In the genomic region with DNA sequence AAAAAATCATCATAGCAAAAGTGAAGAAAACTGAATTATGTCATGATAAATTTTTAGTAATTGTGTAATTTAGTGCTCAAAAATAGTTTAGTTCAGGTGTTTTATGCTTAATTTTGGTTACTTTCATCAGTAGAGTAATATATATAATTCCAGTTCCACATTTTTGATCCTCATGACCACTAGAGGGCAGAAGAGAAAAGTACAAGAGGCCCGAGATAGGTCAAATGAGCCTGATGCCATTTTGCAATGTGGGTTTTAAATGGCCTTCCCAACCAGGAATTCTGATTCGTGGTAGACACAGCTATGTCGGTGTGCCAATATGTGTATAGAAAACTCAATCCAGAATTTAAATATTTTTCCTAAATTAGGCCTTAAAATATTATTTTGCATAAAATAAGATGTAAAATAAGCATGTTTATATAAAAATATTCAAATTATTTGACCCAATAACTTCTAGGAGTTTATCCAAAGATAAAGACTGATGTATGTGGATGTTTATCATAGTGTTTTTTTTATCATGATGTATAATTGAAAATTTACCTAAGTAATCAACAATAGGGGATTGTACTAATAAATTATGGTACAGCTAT, we compare ENCODE assay signal across 8 cellular contexts.
A peak's percentile ranks its signal among the peaks of the same experiment; 100 is the strongest.
DNase-seq lines count a peak whose midpoint lies in the region; ATAC-seq and TF ChIP-seq lines count a peak whose summit lies in the region.

No MANE protein-coding gene starts in this region.

- H2AFZ ChIP-seq in PC-9: no peak overlapping the region

- in situ Hi-C loops in KBM-7 (cut with MboI; ENCODE audit: low pct_unique_long_range_greater_than_20kb, low sequenced_read_pairs): no loop called here

- no peaks in the 10 kb centered on the region for H3K36me3 ChIP-seq in PC-9 (ENCODE audit: low read depth)
- H3K36me3 ChIP-seq in lower lobe of right lung: no peaks in the 10 kb centered on the region

- CTCF ChIA-PET in activated naive CD4-positive, alpha-beta T cell treated with anti-CD3 and anti-CD28 coated beads for 36 hours (lab: Charles Lee): interaction anchor here (0.5 to 2.0 kb wide), 11 partner anchors 17 to 333 kb away, joined by 3 to 17 read pairs (median 4); no protein-coding TSS in a partner anchor
- CTCF ChIA-PET in PC-9 (lab: Charles Lee): no interaction called here

- no peaks in the 10 kb centered on the region for H3K4me1 Mint-ChIP-seq in activated naive CD4-positive, alpha-beta T cell treated with anti-CD3 and anti-CD28 coated beads for 36 hours (ENCODE audit: low read depth)

- BruUV-seq in PC-9 (replicated peaks; lab: Mats Ljungman, UMichigan): no TSS peak

- intact Hi-C loops in activated naive CD4-positive, alpha-beta T cell treated with anti-CD3 and anti-CD28 coated beads for 36 hours (cut with micrococcal nuclease): loop anchor here (1.0 to 2.0 kb wide), 4 partner anchors 76 to 356 kb away; no protein-coding TSS in a partner anchor
- intact Hi-C loops in PC-9 (cut with micrococcal nuclease; ENCODE audit: unreplicated experiment): loop anchor here (1.0 kb wide), 1 partner anchor 165 kb away; no protein-coding TSS in a partner anchor
- intact Hi-C loops in lower lobe of right lung (cut with DNase I): no loop called here

- H3K9me3 ChIP-seq in PC-9 (ENCODE audit: insufficient read depth, low read depth) (no peaks in the 10 kb centered on the region), lower lobe of right lung (no peaks in the 10 kb centered on the region)

- peaks cover 2% of the 10 kb centered on the region for H3K9me3 Mint-ChIP-seq in activated naive CD4-positive, alpha-beta T cell treated with anti-CD3 and anti-CD28 coated beads for 36 hours

- no peaks in the 10 kb centered on the region for H3K27me3 Mint-ChIP-seq in activated naive CD4-positive, alpha-beta T cell treated with anti-CD3 and anti-CD28 coated beads for 36 hours (ENCODE audit: low read depth)

- H3K4me2 ChIP-seq in PC-9: no peak overlapping the region

- peak; percentile 24 for DNase-seq in activated naive CD4-positive, alpha-beta T cell treated with anti-CD3 and anti-CD28 coated beads for 36 hours
- no peak for DNase-seq in activated naive CD4-positive, alpha-beta T cell (lab: John Stamatoyannopoulos, UW)
- DNase-seq in KBM-7 (peak; percentile 69), PC-9 (peak in 1 of 2 experiments; percentile 42), dedifferentiated amniotic fluid mesenchymal stem cell (ENCODE audit: extremely low spot score) (peak; percentile 76), lower lobe of right lung (no peak), activated gamma-delta T cell (lab: John Stamatoyannopoulos, UW) (no peak)

- no peaks in the 10 kb centered on the region for H3F3A ChIP-seq in PC-9 (ENCODE audit: insufficient read depth, low read depth)

- no peak overlapping the region for H3K27ac Mint-ChIP-seq in activated naive CD4-positive, alpha-beta T cell treated with anti-CD3 and anti-CD28 coated beads for 36 hours

- H3K27ac ChIP-seq in PC-9: no peak overlapping the region
- no peak overlapping the region for H3K27ac ChIP-seq in lower lobe of right lung

- H3K9me2 ChIP-seq in PC-9 (ENCODE audit: insufficient read depth): no peaks in the 10 kb centered on the region

- no peaks in the 10 kb centered on the region for H3K36me3 Mint-ChIP-seq in activated naive CD4-positive, alpha-beta T cell treated with anti-CD3 and anti-CD28 coated beads for 36 hours (ENCODE audit: low read depth)

- ATAC-seq in lower lobe of right lung (peak; percentile 67 to 82), HG03442 (IDR thresholded peaks at IDR 0.05; ENCODE audit: unreplicated experiment) (no peak)

- no peaks in the 10 kb centered on the region for H3K79me2 ChIP-seq in PC-9 (ENCODE audit: low read depth)

- no peaks in the 10 kb centered on the region for H4K20me1 ChIP-seq in PC-9 (ENCODE audit: insufficient read depth)

- H3K27me3 ChIP-seq in PC-9 (ENCODE audit: insufficient read depth, low read depth): no peaks in the 10 kb centered on the region
- no peaks in the 10 kb centered on the region for H3K27me3 ChIP-seq in lower lobe of right lung (ENCODE audit: low read depth)

- POLR2A ChIA-PET in PC-9 (lab: Charles Lee; ENCODE audit: unreplicated experiment): no interaction called here

- no peak overlapping the region for H3K4me3 Mint-ChIP-seq in activated naive CD4-positive, alpha-beta T cell treated with anti-CD3 and anti-CD28 coated beads for 36 hours

- no peaks in the 10 kb centered on the region for H3K4me1 ChIP-seq in PC-9 (replicated peaks; ENCODE audit: insufficient read depth)
- H3K4me1 ChIP-seq in lower lobe of right lung: no peaks in the 10 kb centered on the region

- H3K4me3 ChIP-seq in PC-9: no peak overlapping the region
- H3K4me3 ChIP-seq in lower lobe of right lung: no peak overlapping the region

- TF ChIP-seq CTCF in PC-9 (conservative IDR thresholded peaks at IDR 0.05) (peak; percentile 84), lower lobe of right lung (IDR thresholded peaks at IDR 0.05) (peak; percentile 75)

Comparison
In these comparisons a context has a peak if more than half of its experiments do, and no peak if none do; other contexts are left out.
1. DNase-seq: peak in activated naive CD4-positive, alpha-beta T cell treated with anti-CD3 and anti-CD28 coated beads for 36 hours (single experiment), KBM-7 (single experiment) and dedifferentiated amniotic fluid mesenchymal stem cell (single experiment); none in activated naive CD4-positive, alpha-beta T cell (0 of 4), lower lobe of right lung (single experiment) and activated gamma-delta T cell (single experiment).